1 cellular context compared by ENCODE assay signal in genomic region chr2:189783927-189784867, GRCh38.
TF ChIP-seq lines count a peak whose summit lies in the region.

Gene ORMDL1 (minus strand): TSS chr2:189784339. CDS start chr2:189782595, 1,744 bp downstream.
Gene PMS1 (plus strand): TSS chr2:189784450. CDS start chr2:189791810, 7,360 bp downstream.

TF ChIP-seq in HepG2, 621 proteins besides CTCF, POLR2A, EP300 and RAD21 (continued from another document and continues in another):
- TF ChIP-seq AKNA (CRISPR knock-in tag; IDR thresholded peaks at IDR 0.05; ENCODE audit: borderline replicate concordance) (0 out of 2 replicates have a peak, but pooled peaks have one; percentile 12), ZNF552 (CRISPR knock-in tag; IDR thresholded peaks at IDR 0.05; ENCODE audit: borderline replicate concordance) (peak; percentile 97), TRIM24 (CRISPR knock-in tag; IDR thresholded peaks at IDR 0.05) (no peak), ZBTB8A (CRISPR knock-in tag; IDR thresholded peaks at IDR 0.05; ENCODE audit: borderline replicate concordance, low read depth) (peak; percentile 87), ELF1 (CRISPR knock-in tag; IDR thresholded peaks at IDR 0.05) (peak; percentile 91), SP1 (IDR thresholded peaks at IDR 0.05) (no peak), SP1 (CRISPR knock-in tag; IDR thresholded peaks at IDR 0.05) (no peak; the same call in 1 of the 2 replicates), ZNF101 (CRISPR knock-in tag; IDR thresholded peaks at IDR 0.05; ENCODE audit: borderline replicate concordance, low read depth) (no peak), PLSCR1 (CRISPR knock-in tag; IDR thresholded peaks at IDR 0.05; ENCODE audit: borderline replicate concordance) (peak; percentile 94; the same call in 1 of the 2 replicates), ZSCAN22 (CRISPR knock-in tag; IDR thresholded peaks at IDR 0.05) (peak; percentile 34; the same call in 1 of the 2 replicates), ZNF850 (CRISPR knock-in tag; conservative IDR thresholded peaks at IDR 0.05) (no peak), MBD4 (IDR thresholded peaks at IDR 0.05; ENCODE audit: borderline replicate concordance, low read length) (no peak), FOXJ3 (CRISPR knock-in tag; IDR thresholded peaks at IDR 0.05; ENCODE audit: borderline replicate concordance) (no peak; the same call in 1 of the 2 replicates), KLF9 (CRISPR knock-in tag; IDR thresholded peaks at IDR 0.05; ENCODE audit: low read depth) (no peak), ZNF816 (CRISPR knock-in tag; IDR thresholded peaks at IDR 0.05; ENCODE audit: borderline replicate concordance) (peak; percentile 92; the same call in 1 of the 2 replicates), ZBTB49 (CRISPR knock-in tag; IDR thresholded peaks at IDR 0.05; ENCODE audit: borderline replicate concordance) (no peak), PREB (CRISPR knock-in tag; IDR thresholded peaks at IDR 0.05) (no peak; the same call in 1 of the 2 replicates), POLR2AphosphoS5 (IDR thresholded peaks at IDR 0.05; ENCODE audit: low read depth, low read length) (peak; percentile 96), ZNF773 (CRISPR knock-in tag; IDR thresholded peaks at IDR 0.05; ENCODE audit: borderline replicate concordance) (peak; percentile 92; the same call in 1 of the 2 replicates), TCF12 (IDR thresholded peaks at IDR 0.05) (no peak), TCF12 (CRISPR knock-in tag; IDR thresholded peaks at IDR 0.05) (peak; percentile 95), RCOR2 (CRISPR knock-in tag; IDR thresholded peaks at IDR 0.05) (no peak), ELF3 (CRISPR knock-in tag; IDR thresholded peaks at IDR 0.05) (peak; percentile 75), SAFB2 (CRISPR knock-in tag; IDR thresholded peaks at IDR 0.05; ENCODE audit: borderline replicate concordance, low read depth) (no peak; the same call in none of the 2 replicates), KLF11 (CRISPR knock-in tag; IDR thresholded peaks at IDR 0.05) (peak; percentile 52; the same call in 1 of the 2 replicates), MBNL3 (CRISPR knock-in tag; conservative IDR thresholded peaks at IDR 0.05) (no peak), RFX3 (CRISPR knock-in tag; IDR thresholded peaks at IDR 0.05) (no peak; the same call in 1 of the 2 replicates), ZNF569 (CRISPR knock-in tag; IDR thresholded peaks at IDR 0.05; ENCODE audit: borderline replicate concordance) (0 out of 2 replicates have a peak, but pooled peaks have one; percentile 13), ZHX1 (CRISPR knock-in tag; IDR thresholded peaks at IDR 0.05; ENCODE audit: low read depth) (no peak; the same call in 1 of the 2 replicates), SKI (IDR thresholded peaks at IDR 0.05; ENCODE audit: partially characterized antibody) (peak; percentile 60), ZFP82 (CRISPR knock-in tag; IDR thresholded peaks at IDR 0.05; ENCODE audit: borderline replicate concordance) (peak; percentile 34; the same call in 1 of the 2 replicates), CBFB (CRISPR knock-in tag; IDR thresholded peaks at IDR 0.05) (peak; percentile 89), TMF1 (CRISPR knock-in tag; IDR thresholded peaks at IDR 0.05; ENCODE audit: low read depth) (peak; percentile 98), ZSCAN30 (CRISPR knock-in tag; IDR thresholded peaks at IDR 0.05) (peak; percentile 97), ZNF577 (CRISPR knock-in tag; IDR thresholded peaks at IDR 0.05; ENCODE audit: borderline replicate concordance, low read depth) (peak; percentile 59; the same call in 1 of the 2 replicates), ZNF263 (CRISPR knock-in tag; IDR thresholded peaks at IDR 0.05) (peak; percentile 61; the same call in 1 of the 2 replicates), ZSCAN9 (CRISPR knock-in tag; IDR thresholded peaks at IDR 0.05; ENCODE audit: borderline replicate concordance) (peak; percentile 16; the same call in 1 of the 2 replicates), NR0B2 (CRISPR knock-in tag; IDR thresholded peaks at IDR 0.05) (peak; percentile 76), SALL2 (CRISPR knock-in tag; IDR thresholded peaks at IDR 0.05) (peak; percentile 98), ZNF646 (CRISPR knock-in tag; IDR thresholded peaks at IDR 0.05) (peak; percentile 66; the same call in 1 of the 2 replicates), FOSL2 (CRISPR knock-in tag; IDR thresholded peaks at IDR 0.05) (peak; percentile 31), STAT5B (CRISPR knock-in tag; IDR thresholded peaks at IDR 0.05) (0 out of 2 replicates have a peak, but pooled peaks have one; percentile 8), ZNF839 (CRISPR knock-in tag; IDR thresholded peaks at IDR 0.05; ENCODE audit: borderline replicate concordance) (peak; percentile 96), NFIC (IDR thresholded peaks at IDR 0.05; ENCODE audit: low read length) (no peak), MED8 (CRISPR knock-in tag; IDR thresholded peaks at IDR 0.05; ENCODE audit: insufficient replicate concordance) (peak; percentile 97), HOXA3 (CRISPR knock-in tag; IDR thresholded peaks at IDR 0.05) (peak; percentile 95), ZNF251 (CRISPR knock-in tag; IDR thresholded peaks at IDR 0.05) (no peak; the same call in 1 of the 2 replicates), ZNF878 (CRISPR knock-in tag; IDR thresholded peaks at IDR 0.05) (peak; percentile 86)
